ENCODE assay signal across 13 cellular contexts in the genomic region with DNA sequence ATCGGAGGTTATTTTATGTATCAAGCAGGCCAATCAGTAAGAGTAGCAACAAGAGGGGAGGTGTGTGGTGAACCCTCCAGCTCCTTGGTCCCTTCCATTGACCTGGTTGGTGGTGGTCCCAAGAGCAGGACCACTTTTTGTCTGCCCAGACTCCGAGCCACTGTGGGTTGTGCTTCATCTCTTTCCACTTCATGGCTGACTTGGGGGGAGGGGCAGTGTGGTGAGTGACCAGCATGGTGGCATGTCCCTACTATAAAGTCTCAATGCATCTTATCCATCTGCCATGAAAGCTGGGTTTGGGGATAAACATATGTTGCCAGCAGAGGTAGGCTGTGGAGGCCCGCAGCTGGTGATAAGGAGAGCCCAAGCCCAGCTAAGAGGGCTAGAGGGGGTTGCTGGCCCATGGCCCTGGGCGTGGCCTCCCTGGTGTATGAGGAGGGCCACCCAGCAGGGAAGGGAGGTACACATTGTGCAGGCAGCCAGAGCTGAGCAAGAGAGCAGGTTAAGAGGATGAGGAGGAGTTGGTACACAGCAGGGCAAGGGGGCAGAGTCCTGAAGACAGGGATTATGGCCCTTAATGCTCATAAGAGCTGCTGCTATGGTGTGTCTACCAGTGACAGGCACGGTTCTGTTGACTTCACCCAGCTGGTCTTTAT. TPM values are rescaled to one million over a fixed set of nuclear protein-coding genes. Genes with fewer than 3 reads are reported as not detected.
DNase-seq lines count a peak whose midpoint lies in the region; ATAC-seq, FAIRE-seq and TF ChIP-seq lines count a peak whose summit lies in the region.
"Had no signal": no experiment of that assay in that cellular context is flagged by ENCODE, and none has a peak within 500 bp of the region (broad histone marks: within the 10 kb centered on the region; RNA-seq: fewer than 3 reads in every experiment).

No MANE protein-coding gene starts in this region.

- no peak overlapping the region for H3K27ac ChIP-seq in Panc1 (ENCODE audit: low read length)
- peak overlapping the region; percentile 64 for H3K27ac ChIP-seq in effector memory CD4-positive, alpha-beta T cell (ENCODE audit: insufficient read depth, low read length, poor library complexity, severe bottlenecking)
- no peak overlapping the region for H3K27ac ChIP-seq in kidney (ENCODE audit: low read depth in 2 of 2, low read length in 2 of 2)
- H3K27ac ChIP-seq: testis had no signal

- no peaks in the 10 kb centered on the region for H3K27me3 Mint-ChIP-seq in activated CD8-positive, alpha-beta memory T cell treated with anti-CD3 and anti-CD28 coated beads, Interleukin-2, amount 10 ng/mL, durations not matched to agents 7 days and 5 days
- no peaks in the 10 kb centered on the region for H3K27me3 Mint-ChIP-seq in stimulated activated naive B cell treated with anti-CD40 and anti-IgM and Interleukin-4, amounts not matched to agents 10 μg/mL and 1 μg/mL and 100 μg/mL, for 72 hours

- TF ChIP-seq CTCF in Panc1 (IDR thresholded peaks at IDR 0.05): no peak
- no peak for TF ChIP-seq CTCF in kidney (IDR thresholded peaks at IDR 0.05; ENCODE audit: borderline replicate concordance, extremely low read depth, insufficient read depth)

- no peak for DNase-seq in activated CD8-positive, alpha-beta memory T cell treated with anti-CD3 and anti-CD28 coated beads, Interleukin-2, amount 10 ng/mL, durations not matched to agents 7 days and 5 days
- DNase-seq in activated CD8-positive, alpha-beta memory T cell treated with anti-CD3 and anti-CD28 coated beads for 24 hours: no peak
- no peak for DNase-seq in Panc1 (ENCODE audit: low read depth, low spot score)
- no peak for DNase-seq in effector memory CD4-positive, alpha-beta T cell
- no peak for DNase-seq in stimulated activated naive B cell treated with anti-CD40 and anti-IgM and Interleukin-4, amounts not matched to agents 10 μg/mL and 1 μg/mL and 100 μg/mL, for 72 hours
- no peak for DNase-seq in NCI-H2029 treated with DMSO at 0.1 percent for 48 hours (lab: John Stamatoyannopoulos, UW)
- no peak for DNase-seq in pons (ENCODE audit: low spot score)
- no peak for DNase-seq in kidney
- DNase-seq: cortex of kidney, DMS 273 treated with DMSO at 0.1 percent for 48 hours, esophagus squamous epithelium, NCI-H1105 treated with DMSO at 0.1 percent for 48 hours, testis had no signal

- H3K36me3 ChIP-seq in Panc1 (ENCODE audit: control insufficient read depth, insufficient read depth, low read length) (peaks cover 19% of the 10 kb centered on the region), kidney (ENCODE audit: control insufficient read depth in 1 of 2, insufficient read depth in 2 of 2, low read length in 2 of 2) (peaks cover 16 to 19% of the 10 kb centered on the region in 2 donors)
- H3K36me3 ChIP-seq in effector memory CD4-positive, alpha-beta T cell (ENCODE audit: control insufficient read depth, insufficient read depth, low read length): peaks cover 33% of the 10 kb centered on the region

- no peak overlapping the region for H3K4me3 ChIP-seq in Panc1 (ENCODE audit: low read depth in 2 of 2, low read length in 2 of 2)
- H3K4me3 ChIP-seq in effector memory CD4-positive, alpha-beta T cell (ENCODE audit: insufficient read depth, low read depth, low read length, poor library complexity, severe bottlenecking): no peak overlapping the region
- H3K4me3 ChIP-seq in kidney (ENCODE audit: low read length in 2 of 2): no peak overlapping the region
- H3K4me3 ChIP-seq: esophagus squamous epithelium, testis had no signal

- CTCF ChIA-PET in activated CD8-positive, alpha-beta memory T cell treated with anti-CD3 and anti-CD28 coated beads, Interleukin-2, amount 10 ng/mL, durations not matched to agents 7 days and 5 days (lab: Charles Lee): interaction anchor here (1.2 to 5.1 kb wide), 2 partner anchors 30 to 37 kb away, joined by 3 to 43 read pairs; no protein-coding TSS in a partner anchor
- CTCF ChIA-PET in Panc1 (lab: Charles Lee): no interaction called here

- H3K9me3 ChIP-seq in Panc1 (ENCODE audit: control insufficient read depth, insufficient read depth, low read depth, low read length) (no peaks in the 10 kb centered on the region), kidney (ENCODE audit: control insufficient read depth in 1 of 2, low read length in 2 of 2) (no peaks in the 10 kb centered on the region)
- H3K9me3 ChIP-seq in effector memory CD4-positive, alpha-beta T cell (ENCODE audit: control insufficient read depth, low read length): no peaks in the 10 kb centered on the region
- H3K9me3 ChIP-seq: esophagus squamous epithelium, testis had no signal

- FAIRE-seq in kidney (lab: Jason Lieb, UNC): no peak

- peaks cover 9% of the 10 kb centered on the region for H3K4me1 ChIP-seq in Panc1 (ENCODE audit: control insufficient read depth, insufficient read depth, low read length)
- peaks cover 82% of the 10 kb centered on the region for H3K4me1 ChIP-seq in effector memory CD4-positive, alpha-beta T cell (ENCODE audit: control insufficient read depth, insufficient read depth, low read length, poor library complexity, severe bottlenecking)
- H3K4me1 ChIP-seq in kidney (ENCODE audit: control insufficient read depth in 1 of 2, insufficient read depth in 1 of 2, low read depth in 1 of 2, low read length in 2 of 2): peaks cover 0 to 8% of the 10 kb centered on the region in 2 donors

- peak overlapping the region; percentile 55 for H3K4me3 Mint-ChIP-seq in activated CD8-positive, alpha-beta memory T cell treated with anti-CD3 and anti-CD28 coated beads, Interleukin-2, amount 10 ng/mL, durations not matched to agents 7 days and 5 days
- H3K4me3 Mint-ChIP-seq in stimulated activated naive B cell treated with anti-CD40 and anti-IgM and Interleukin-4, amounts not matched to agents 10 μg/mL and 1 μg/mL and 100 μg/mL, for 72 hours: no peak overlapping the region

- H3K9ac ChIP-seq in kidney (ENCODE audit: low read length in 2 of 2): no peak overlapping the region

- POLR2A ChIA-PET in Panc1 (lab: Charles Lee): interaction anchor here (0.8 kb wide), 1 partner anchor 10 kb away, joined by 3 read pairs; no protein-coding TSS in a partner anchor

- H3K36me3 Mint-ChIP-seq in activated CD8-positive, alpha-beta memory T cell treated with anti-CD3 and anti-CD28 coated beads, Interleukin-2, amount 10 ng/mL, durations not matched to agents 7 days and 5 days: peaks cover 79% of the 10 kb centered on the region
- peaks cover 61 to 71% of the 10 kb centered on the region in 2 donors for H3K36me3 Mint-ChIP-seq in stimulated activated naive B cell treated with anti-CD40 and anti-IgM and Interleukin-4, amounts not matched to agents 10 μg/mL and 1 μg/mL and 100 μg/mL, for 72 hours

- in situ Hi-C loops in Panc1 (cut with HindIII; ENCODE audit: low pct_unique_long_range_greater_than_20kb, low sequenced_read_pairs): no loop called here

- no peaks in the 10 kb centered on the region for H3K9me3 Mint-ChIP-seq in activated CD8-positive, alpha-beta memory T cell treated with anti-CD3 and anti-CD28 coated beads, Interleukin-2, amount 10 ng/mL, durations not matched to agents 7 days and 5 days (ENCODE audit: low read depth)
- no peaks in the 10 kb centered on the region for H3K9me3 Mint-ChIP-seq in stimulated activated naive B cell treated with anti-CD40 and anti-IgM and Interleukin-4, amounts not matched to agents 10 μg/mL and 1 μg/mL and 100 μg/mL, for 72 hours

- peak overlapping the region; percentile 87 for H3K27ac Mint-ChIP-seq in activated CD8-positive, alpha-beta memory T cell treated with anti-CD3 and anti-CD28 coated beads, Interleukin-2, amount 10 ng/mL, durations not matched to agents 7 days and 5 days
- peak overlapping the region; percentile 89 for H3K27ac Mint-ChIP-seq in stimulated activated naive B cell treated with anti-CD40 and anti-IgM and Interleukin-4, amounts not matched to agents 10 μg/mL and 1 μg/mL and 100 μg/mL, for 72 hours

- BruUV-seq in Panc1 (replicated peaks; lab: Mats Ljungman, UMichigan): no TSS peak

- intact Hi-C loops in Panc1 (cut with micrococcal nuclease; ENCODE audit: unreplicated experiment): no loop called here
- intact Hi-C loops in kidney (cut with DNase I): no loop called here

- ATAC-seq in activated CD8-positive, alpha-beta memory T cell treated with anti-CD3 and anti-CD28 coated beads, Interleukin-2, amount 10 ng/mL, durations not matched to agents 7 days and 5 days: no peak
- 0 out of 2 replicates have a peak, but pooled peaks have one; percentile 23 for ATAC-seq in Panc1
- no peak for ATAC-seq in stimulated activated naive B cell treated with anti-CD40 and anti-IgM and Interleukin-4, amounts not matched to agents 10 μg/mL and 1 μg/mL and 100 μg/mL, for 72 hours (replicated peaks)

- H3K4me1 Mint-ChIP-seq in activated CD8-positive, alpha-beta memory T cell treated with anti-CD3 and anti-CD28 coated beads, Interleukin-2, amount 10 ng/mL, durations not matched to agents 7 days and 5 days: peaks cover 93% of the 10 kb centered on the region
- H3K4me1 Mint-ChIP-seq in stimulated activated naive B cell treated with anti-CD40 and anti-IgM and Interleukin-4, amounts not matched to agents 10 μg/mL and 1 μg/mL and 100 μg/mL, for 72 hours: peaks cover 48 to 87% of the 10 kb centered on the region in 2 donors

- H3K27me3 ChIP-seq in Panc1 (ENCODE audit: control insufficient read depth, insufficient read depth, low read length): no peaks in the 10 kb centered on the region
- H3K27me3 ChIP-seq in effector memory CD4-positive, alpha-beta T cell (replicated peaks; ENCODE audit: control insufficient read depth, insufficient read depth, low read length, poor library complexity, severe bottlenecking): no peaks in the 10 kb centered on the region
- H3K27me3 ChIP-seq: esophagus squamous epithelium, testis had no signal

RNA-seq across cellular contexts. Expression of a gene that starts 7.0 kb away (rescaled TPM):
- total RNA-seq in activated CD8-positive, alpha-beta memory T cell treated with anti-CD3 and anti-CD28 coated beads, Interleukin-2, amount 10 ng/mL, durations not matched to agents 7 days and 5 days: 10 to 100 TPM; 55.7 to 57.4 TPM
- total RNA-seq in Panc1 (2021; ENCODE audit: unreplicated experiment): 38.7 TPM
- 15.9 TPM for polyA plus RNA-seq in Panc1 (2012; ENCODE audit: insufficient read length)
- total RNA-seq in kidney: 17.4 TPM
- polyA plus RNA-seq in kidney (ENCODE audit: insufficient read depth, low read depth, low replicate concordance): 6.2 TPM

RNA-seq across cellular contexts. Expression of a gene that starts 10.7 kb away (rescaled TPM):
- total RNA-seq in activated CD8-positive, alpha-beta memory T cell treated with anti-CD3 and anti-CD28 coated beads, Interleukin-2, amount 10 ng/mL, durations not matched to agents 7 days and 5 days: 100 to 1,000 TPM; 155 to 379 TPM
- total RNA-seq in Panc1 (2021; ENCODE audit: unreplicated experiment) (14.9 TPM), kidney (25.5 TPM)
- polyA plus RNA-seq in Panc1 (2012; ENCODE audit: insufficient read length): 14.9 TPM
- 7.3 TPM for polyA plus RNA-seq in kidney (ENCODE audit: insufficient read depth, low read depth, low replicate concordance)
